10 cellular contexts compared by ENCODE assay signal in the genomic region with DNA sequence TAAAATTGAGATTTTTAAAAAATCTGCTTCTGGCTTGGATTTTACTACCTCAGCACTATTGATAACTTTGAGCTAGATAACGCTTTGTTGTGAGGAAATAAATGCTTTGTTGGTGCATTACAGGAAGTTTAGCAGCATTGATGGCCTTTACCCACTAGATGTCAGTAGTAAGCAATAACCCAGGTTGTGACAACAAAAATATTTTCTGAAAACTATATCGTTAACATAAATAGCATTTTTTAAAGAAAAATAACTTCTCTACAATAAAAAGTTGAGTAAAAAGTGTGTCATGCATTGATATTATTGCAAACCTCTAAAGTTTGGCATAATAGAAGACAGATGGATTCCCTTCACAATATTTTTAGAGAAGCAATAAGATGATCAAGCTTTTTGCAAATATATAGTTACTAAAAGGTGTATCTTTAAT.
DNase-seq lines count a peak whose midpoint lies in the region; ATAC-seq and TF ChIP-seq lines count a peak whose summit lies in the region.
"Had no signal": no experiment of that assay in that cellular context is flagged by ENCODE, and none has a peak within 500 bp of the region (broad histone marks: within the 10 kb centered on the region; RNA-seq: fewer than 3 reads in every experiment).

No MANE protein-coding gene starts in this region.

- peak; percentile 14 for DNase-seq in NCI-H1694 treated with DMSO at 0.1 percent for 48 hours (lab: John Stamatoyannopoulos, UW)
- no peak for DNase-seq in NCI-H1694 (lab: John Stamatoyannopoulos, UW)
- peak; percentile 10 for DNase-seq in NCI-H345 treated with DMSO at 0.1 percent for 48 hours (lab: John Stamatoyannopoulos, UW; ENCODE audit: unreplicated experiment)
- DNase-seq in endodermal cell: no peak
- DNase-seq in renal cortical epithelial cell (ENCODE audit: low read depth): peak; percentile 24
- DNase-seq in activated effector memory CD4-positive, alpha-beta T cell treated with anti-CD3 and anti-CD28 coated beads, Interleukin-2, amount 50 U/mL, for 16 hours: no peak
- DNase-seq: activated naive CD8-positive, alpha-beta T cell treated with anti-CD3 and anti-CD28 coated beads, Interleukin-2, amount 10 ng/mL, durations not matched to agents 7 days and 5 days had no signal

- H3K36me3 ChIP-seq in endodermal cell (ENCODE audit: control insufficient read depth, insufficient read depth, low read length): no peaks in the 10 kb centered on the region

- no peak overlapping the region for H3K9ac ChIP-seq in endodermal cell (ENCODE audit: extremely low read depth, low read length, poor library complexity, severe bottlenecking)

- 20 to 60% methylated on average over 1 of the region's 2 CpGs for WGBS in endodermal cell (ENCODE audit: insufficient coverage in 1 of 2, insufficient read length in 1 of 2), 2 experiments

- no peak overlapping the region for H3K27ac ChIP-seq in endodermal cell (ENCODE audit: low read depth, low read length)

- no peak overlapping the region for H3K4me3 Mint-ChIP-seq in endodermal cell
- H3K4me3 Mint-ChIP-seq: activated naive CD8-positive, alpha-beta T cell treated with anti-CD3 and anti-CD28 coated beads, Interleukin-2, amount 10 ng/mL, durations not matched to agents 7 days and 5 days; CD4-positive, alpha-beta memory T cell had no signal

- no peaks in the 10 kb centered on the region for H3K9me3 ChIP-seq in endodermal cell (ENCODE audit: control insufficient read depth, low read length)

- no peaks in the 10 kb centered on the region for H3K27me3 Mint-ChIP-seq in endodermal cell (ENCODE audit: insufficient read depth)
- H3K27me3 Mint-ChIP-seq: activated naive CD8-positive, alpha-beta T cell treated with anti-CD3 and anti-CD28 coated beads, Interleukin-2, amount 10 ng/mL, durations not matched to agents 7 days and 5 days had no signal

- peaks cover 4% of the 10 kb centered on the region for H3K4me1 ChIP-seq in endodermal cell (ENCODE audit: control insufficient read depth, insufficient read depth, low read length)

- H3K4me3 ChIP-seq in endodermal cell (ENCODE audit: low read length): no peak overlapping the region

- TF ChIP-seq CTCF in endodermal cell (conservative IDR thresholded peaks at IDR 0.05): peak; percentile 88

- ATAC-seq in GM18502 (IDR thresholded peaks at IDR 0.05; ENCODE audit: poor library complexity, unreplicated experiment) (no peak), GM21576 (IDR thresholded peaks at IDR 0.05; ENCODE audit: unreplicated experiment) (no peak)

- H3K27me3 ChIP-seq in endodermal cell (ENCODE audit: control insufficient read depth, insufficient read depth, low read length, poor library complexity, severe bottlenecking): no peaks in the 10 kb centered on the region

- peaks cover 5% of the 10 kb centered on the region for H3K4me1 Mint-ChIP-seq in endodermal cell
- H3K4me1 Mint-ChIP-seq: activated naive CD8-positive, alpha-beta T cell treated with anti-CD3 and anti-CD28 coated beads, Interleukin-2, amount 10 ng/mL, durations not matched to agents 7 days and 5 days; CD4-positive, alpha-beta memory T cell had no signal

- no peak overlapping the region for H3K27ac Mint-ChIP-seq in endodermal cell
- H3K27ac Mint-ChIP-seq: activated naive CD8-positive, alpha-beta T cell treated with anti-CD3 and anti-CD28 coated beads, Interleukin-2, amount 10 ng/mL, durations not matched to agents 7 days and 5 days; CD4-positive, alpha-beta memory T cell had no signal

- H3K36me3 Mint-ChIP-seq in endodermal cell (ENCODE audit: low read depth): no peaks in the 10 kb centered on the region
- H3K36me3 Mint-ChIP-seq: activated naive CD8-positive, alpha-beta T cell treated with anti-CD3 and anti-CD28 coated beads, Interleukin-2, amount 10 ng/mL, durations not matched to agents 7 days and 5 days; CD4-positive, alpha-beta memory T cell had no signal

- H3K9me3 Mint-ChIP-seq in endodermal cell: no peaks in the 10 kb centered on the region
- H3K9me3 Mint-ChIP-seq: activated naive CD8-positive, alpha-beta T cell treated with anti-CD3 and anti-CD28 coated beads, Interleukin-2, amount 10 ng/mL, durations not matched to agents 7 days and 5 days had no signal

Comparison
In these comparisons a context has a peak if more than half of its experiments do, and no peak if none do; other contexts are left out.
1. DNase-seq: peak in NCI-H1694 treated with DMSO at 0.1 percent for 48 hours (single experiment), NCI-H345 treated with DMSO at 0.1 percent for 48 hours (single experiment) and renal cortical epithelial cell (single experiment); none in NCI-H1694 (single experiment), endodermal cell (single experiment) and activated effector memory CD4-positive, alpha-beta T cell treated with anti-CD3 and anti-CD28 coated beads, Interleukin-2, amount 50 U/mL, for 16 hours (single experiment).